8 cellular contexts compared by ENCODE assay signal in the genomic region with DNA sequence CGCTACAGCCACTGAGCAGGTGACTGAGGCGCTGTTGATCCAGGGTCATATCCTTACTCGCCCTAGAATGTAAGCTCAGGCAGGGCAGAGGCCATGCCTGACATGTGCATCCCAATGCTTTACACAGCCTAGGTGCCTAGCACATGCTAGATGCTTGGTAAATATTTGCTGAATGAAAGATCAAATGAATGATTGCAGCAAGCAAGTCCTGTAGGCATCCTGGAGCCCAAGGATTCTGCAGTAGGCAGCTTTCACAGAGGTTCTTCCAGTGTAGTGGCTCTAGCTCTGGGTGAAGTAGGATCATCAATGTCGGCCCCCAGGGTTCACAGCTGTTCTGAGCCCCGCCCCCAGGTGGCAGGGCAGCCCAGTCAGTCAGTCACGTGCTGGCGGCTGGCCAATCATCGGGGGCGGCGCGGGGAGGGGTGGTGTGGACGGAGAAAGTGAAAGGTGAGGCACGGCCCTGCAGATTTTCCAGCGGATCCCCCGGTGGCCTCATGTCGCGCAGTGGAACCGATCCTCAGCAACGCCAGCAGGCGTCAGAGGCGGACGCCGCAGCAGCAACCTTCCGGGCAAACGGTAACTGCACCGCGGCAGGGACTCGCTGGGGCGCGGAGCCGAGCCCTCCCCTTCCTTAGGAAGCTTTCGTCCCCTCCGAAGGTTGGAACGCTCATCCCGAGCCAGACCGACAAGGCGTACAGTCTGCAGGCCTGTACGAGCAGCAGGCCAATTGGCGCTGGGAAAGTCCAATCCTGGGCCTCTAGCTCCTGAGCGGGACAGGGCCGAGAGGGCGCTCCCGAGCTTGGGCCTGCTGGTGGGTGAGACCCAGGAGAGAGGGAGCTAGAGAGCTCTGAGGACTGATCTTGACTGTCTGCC. TPM values are rescaled to one million over a fixed set of nuclear protein-coding genes. Genes with fewer than 3 reads are reported as not detected.
DNase-seq lines count a peak whose midpoint lies in the region; ATAC-seq and TF ChIP-seq lines count a peak whose summit lies in the region.

TSS of gene GALT (plus strand) at position 465 of the 873 bp plus-strand sequence. CDS start at position 495, 30 bp downstream.

- no peak for TF ChIP-seq CTCF in activated B cell treated with CpG ODN at 0.5 μM for 24 hours (IDR thresholded peaks at IDR 0.05)
- peak in 9 of 11 experiments; percentile 28 to 71 (median 58) for TF ChIP-seq CTCF in spleen (IDR thresholded peaks at IDR 0.05 in 8 of 11, conservative IDR thresholded peaks at IDR 0.05 in 3 of 11)

- H3K36me3 ChIP-seq in spleen, result peaks cover 0 to 36% (median 25%) of the 10 kb centered on the region in 6 donors

- intact Hi-C loops in activated B cell treated with CpG ODN at 0.5 μM for 24 hours (cut with micrococcal nuclease), result loop anchor here (1.0 to 5.0 kb wide), 6 partner anchors 9 to 466 kb away; partner anchors contain the start of genes DCTN3, RPP25L and SIGMAR1
- intact Hi-C loops in spleen (cut with DNase I; ENCODE audit: low total_unique reads), result no loop called here

- peaks cover 17 to 52% (median 23%) of the 10 kb centered on the region in 6 donors for H3K4me1 ChIP-seq in spleen

- H3K27ac ChIP-seq in caudate nucleus (ENCODE audit: low read depth, low read length) (peak within 1 kb of the TSS; percentile 76), spleen (peak within 1 kb of the TSS; percentile 83 to 95 (median 88))

- H3K4me3 Mint-ChIP-seq in activated B cell treated with CpG ODN at 0.5 μM for 24 hours, result peak within 1 kb of the TSS; percentile 92

- H3K4me3 ChIP-seq in spleen, result peak within 1 kb of the TSS; percentile 68 to 99 (median 90)

- H3K9me3 Mint-ChIP-seq in activated B cell treated with CpG ODN at 0.5 μM for 24 hours, result no peaks in the 10 kb centered on the region

- ATAC-seq in GM18907 (IDR thresholded peaks at IDR 0.05; ENCODE audit: unreplicated experiment), result peak; percentile 88
- peak; percentile 80 for ATAC-seq in HG03139 (IDR thresholded peaks at IDR 0.05; ENCODE audit: unreplicated experiment)
- ATAC-seq in activated B cell treated with CpG ODN at 0.5 μM for 24 hours (ENCODE audit: low read depth), result peak; percentile 96

- WGBS in spleen, 5 donors, result 6 to 9% (median 6%) methylated on average over 27 to 43 of the region's 43 CpGs

- peaks cover 25% of the 10 kb centered on the region for H3K4me1 Mint-ChIP-seq in activated B cell treated with CpG ODN at 0.5 μM for 24 hours

- no peaks in the 10 kb centered on the region for H3K9me3 ChIP-seq in spleen

- H3K36me3 Mint-ChIP-seq in activated B cell treated with CpG ODN at 0.5 μM for 24 hours (ENCODE audit: low read depth), result peaks cover 32% of the 10 kb centered on the region

- CTCF ChIA-PET in activated B cell treated with CpG ODN at 0.5 μM for 24 hours (lab: Charles Lee), result interaction anchor here (0.7 to 3.4 kb wide), 9 partner anchors 9 to 56 kb away, joined by 3 to 24 read pairs (median 8); partner anchors contain the start of genes ARID3C, CCL27, DCTN3 and SIGMAR1

- no peaks in the 10 kb centered on the region for H3K27me3 ChIP-seq in spleen (replicated peaks in 1 of 7)

- no peaks in the 10 kb centered on the region for H3K27me3 Mint-ChIP-seq in activated B cell treated with CpG ODN at 0.5 μM for 24 hours

- TF ChIP-seq POLR2A in spleen (IDR thresholded peaks at IDR 0.05), result no peak

- POLR2A ChIA-PET in activated B cell treated with CpG ODN at 0.5 μM for 24 hours (lab: Charles Lee), result interaction anchor here (0.6 to 3.4 kb wide), 9 partner anchors 9 to 598 kb away, joined by 3 to 44 read pairs (median 8); partner anchors contain the start of genes DCTN3, RPP25L, SIGMAR1 and UBAP2

- DNase-seq in AG08396 (ENCODE audit: low spot score), result peak; percentile 91
- peak; percentile 77 for DNase-seq in NCI-H2196 treated with DMSO at 0.1 percent for 48 hours (lab: John Stamatoyannopoulos, UW; ENCODE audit: unreplicated experiment)
- peak; percentile 96 for DNase-seq in activated B cell treated with CpG ODN at 0.5 μM for 24 hours
- DNase-seq in caudate nucleus (lab: John Stamatoyannopoulos, UW), result peak in 60 of 61 donors; percentile 55 to 96 (median 82)
- DNase-seq in inferior parietal cortex (ENCODE audit: extremely low spot score), result peak; percentile 80
- DNase-seq in spleen, result peak; percentile 99

- peak within 1 kb of the TSS; percentile 80 for H3K27ac Mint-ChIP-seq in activated B cell treated with CpG ODN at 0.5 μM for 24 hours

RNA-seq across cellular contexts. Expression of gene GALT, which starts in this region (rescaled TPM):
- total RNA-seq in activated B cell treated with CpG ODN at 0.5 μM for 24 hours (55.9 and 62.5 TPM in 2 replicates), spleen (100 to 1,000 TPM in 1 of 7 donors, 10 to 100 TPM in 6; 56.6 to 101 (median 78.9) TPM)
- polyA plus RNA-seq in spleen, result 10 to 100 TPM; 32.1 to 74.4 (median 55.1) TPM

Comparison
In these comparisons a context has a peak if more than half of its experiments do, and no peak if none do; other contexts are left out.
1. Peak in every context shown above with its lines: DNase-seq, ATAC-seq, H3K4me3 ChIP-seq and H3K27ac ChIP-seq.